In genomic region chr9:123113185-123113584, GRCh38 we compare ENCODE assay signal across 27 cellular contexts.
A peak's percentile ranks its signal among the peaks of the same experiment; 100 is the strongest.
DNase-seq lines count a peak whose midpoint lies in the region; ATAC-seq and TF ChIP-seq lines count a peak whose summit lies in the region.
"Had no signal": no experiment of that assay in that cellular context is flagged by ENCODE, and none has a peak within 500 bp of the region (broad histone marks: within the 10 kb centered on the region; RNA-seq: fewer than 3 reads in every experiment).

No MANE protein-coding gene starts in this region.

- no peak for DNase-seq in activated T-cell treated with anti-CD3 and anti-CD28 coated beads, Interleukin-2, amount 50 U/mL, for 24 hours
- DNase-seq in activated T-cell treated with anti-CD3 and anti-CD28 coated beads, Interleukin-2, amount 50 U/mL, for 4 hours = no peak
- no peak for DNase-seq in MM.1S
- DNase-seq in endothelial cell (ENCODE audit: low spot score) = no peak
- no peak for DNase-seq in progenitor cell of endocrine pancreas (ENCODE audit: low spot score, unreplicated experiment)
- DNase-seq in heart right ventricle = no peak
- no peak for DNase-seq in left lung
- DNase-seq: 8988T; activated CD4-positive, alpha-beta T cell treated with anti-CD3 and anti-CD28 coated beads, Interleukin-2, amount 50 U/mL, for 48 hours; dermis blood vessel endothelial cell; IMR-90; left ventricle myocardium superior; natural killer cell; NCI-H1105; NCI-H2029 treated with DMSO at 0.1 percent for 48 hours; NCI-H526 treated with DMSO at 0.1 percent for 48 hours; ovary; Peyer's patch; SIG-M5; stimulated activated CD4-positive, alpha-beta T cell treated with anti-CD3 and anti-CD28 coated beads, Interleukin-12 subunit alpha, Interleukin-12 subunit beta, amount 100 ng/mL, for 4 hours; stimulated activated CD4-positive, alpha-beta T cell treated with anti-CD3 and anti-CD28 coated beads, Interleukin-4, amount 100 ng/mL, for 1 hour; T-cell; testis had no signal

- H3K4me1 ChIP-seq in MM.1S (ENCODE audit: low read length) (peaks cover 33% of the 10 kb centered on the region), heart right ventricle (peaks cover 2 to 38% (median 24%) of the 10 kb centered on the region in 9 donors), left lung (no peaks in the 10 kb centered on the region)
- H3K4me1 ChIP-seq: testis had no signal

- no peak overlapping the region for H3K4me3 ChIP-seq in MM.1S (ENCODE audit: low read length)
- H3K4me3 ChIP-seq in heart right ventricle = no peak overlapping the region
- H3K4me3 ChIP-seq in left lung = no peak overlapping the region
- H3K4me3 ChIP-seq: ovary, Peyer's patch, right atrium auricular region, testis had no signal

- H3K27ac ChIP-seq in MM.1S (ENCODE audit: low read length) (peak overlapping the region; percentile 91; the same call in 1 of the 2 replicates), heart right ventricle (no peak overlapping the region), left lung (no peak overlapping the region)
- H3K27ac ChIP-seq: ovary, Peyer's patch, testis had no signal

- no peaks in the 10 kb centered on the region for H4K20me1 ChIP-seq in MM.1S (ENCODE audit: insufficient read depth, low read length)

- WGBS in heart right ventricle, 2 donors = 67 to 77% methylated on average over 7 of the region's 7 CpGs

- H3F3A ChIP-seq in MM.1S (ENCODE audit: insufficient read depth, low read length) = peaks cover 30% of the 10 kb centered on the region

- peaks cover 12% of the 10 kb centered on the region for H3K79me2 ChIP-seq in MM.1S (ENCODE audit: low read length)

- H3K36me3 ChIP-seq in MM.1S (replicated peaks; ENCODE audit: insufficient read depth, low read length) = no peaks in the 10 kb centered on the region
- peaks cover 0 to 29% (median under 1%) of the 10 kb centered on the region in 9 donors for H3K36me3 ChIP-seq in heart right ventricle
- peaks cover 0 to 13% of the 10 kb centered on the region in 2 donors for H3K36me3 ChIP-seq in left lung
- H3K36me3 ChIP-seq: ovary had no signal

- H3K27ac Mint-ChIP-seq in activated T-cell treated with anti-CD3 and anti-CD28 coated beads, Interleukin-2, amount 50 U/mL, for 24 hours = peak overlapping the region; percentile 19
- H3K27ac Mint-ChIP-seq in endothelial cell (ENCODE audit: unreplicated experiment) (peak overlapping the region; percentile 27), progenitor cell of endocrine pancreas (peak overlapping the region; percentile 85)
- H3K27ac Mint-ChIP-seq: natural killer cell had no signal

- peak overlapping the region; percentile 83; the same call in 1 of the 2 replicates for H3K4me2 ChIP-seq in MM.1S (ENCODE audit: low read depth, low read length)

- H3K36me3 Mint-ChIP-seq in activated T-cell treated with anti-CD3 and anti-CD28 coated beads, Interleukin-2, amount 50 U/mL, for 24 hours (ENCODE audit: low read depth) = peaks cover 38% of the 10 kb centered on the region
- H3K36me3 Mint-ChIP-seq in activated T-cell treated with anti-CD3 and anti-CD28 coated beads, Interleukin-2, amount 50 U/mL, for 4 hours (ENCODE audit: insufficient read depth) = peaks cover 13% of the 10 kb centered on the region
- H3K36me3 Mint-ChIP-seq in endothelial cell (ENCODE audit: low read depth, unreplicated experiment) (peaks cover 31% of the 10 kb centered on the region), progenitor cell of endocrine pancreas (ENCODE audit: insufficient read depth) (peaks cover 10% of the 10 kb centered on the region)
- H3K36me3 Mint-ChIP-seq: natural killer cell had no signal

- H3K9me3 Mint-ChIP-seq in activated T-cell treated with anti-CD3 and anti-CD28 coated beads, Interleukin-2, amount 50 U/mL, for 24 hours = no peaks in the 10 kb centered on the region
- H3K9me3 Mint-ChIP-seq in activated T-cell treated with anti-CD3 and anti-CD28 coated beads, Interleukin-2, amount 50 U/mL, for 4 hours = no peaks in the 10 kb centered on the region
- H3K9me3 Mint-ChIP-seq in endothelial cell (ENCODE audit: unreplicated experiment) (no peaks in the 10 kb centered on the region), progenitor cell of endocrine pancreas (ENCODE audit: low read depth) (no peaks in the 10 kb centered on the region)
- H3K9me3 Mint-ChIP-seq: natural killer cell; stimulated activated effector memory CD8-positive, alpha-beta T cell treated with anti-CD3 and anti-CD28 coated beads, Interleukin-12 subunit alpha, Interleukin-12 subunit beta, amount 100 ng/mL, for 72 hours; T-cell had no signal

- no peak overlapping the region for H3K9ac ChIP-seq in MM.1S (ENCODE audit: low read length)

- no peak overlapping the region for H3K4me3 Mint-ChIP-seq in activated T-cell treated with anti-CD3 and anti-CD28 coated beads, Interleukin-2, amount 50 U/mL, for 24 hours
- H3K4me3 Mint-ChIP-seq in activated T-cell treated with anti-CD3 and anti-CD28 coated beads, Interleukin-2, amount 50 U/mL, for 4 hours = no peak overlapping the region
- H3K4me3 Mint-ChIP-seq in endothelial cell (ENCODE audit: unreplicated experiment) (no peak overlapping the region), progenitor cell of endocrine pancreas (ENCODE audit: low read depth) (no peak overlapping the region)
- H3K4me3 Mint-ChIP-seq: natural killer cell; stimulated activated effector memory CD8-positive, alpha-beta T cell treated with anti-CD3 and anti-CD28 coated beads, Interleukin-12 subunit alpha, Interleukin-12 subunit beta, amount 100 ng/mL, for 72 hours; T-cell had no signal

- TF ChIP-seq CTCF in MM.1S (IDR thresholded peaks at IDR 0.05; ENCODE audit: low read length) = no peak
- TF ChIP-seq CTCF in endothelial cell (IDR thresholded peaks at IDR 0.05; ENCODE audit: unreplicated experiment) = no peak
- no peak for TF ChIP-seq CTCF in progenitor cell of endocrine pancreas (IDR thresholded peaks at IDR 0.05; ENCODE audit: unreplicated experiment)
- no peak for TF ChIP-seq CTCF in heart right ventricle (IDR thresholded peaks at IDR 0.05)
- TF ChIP-seq CTCF in left lung (IDR thresholded peaks at IDR 0.05) = no peak

- H3K4me1 Mint-ChIP-seq in activated T-cell treated with anti-CD3 and anti-CD28 coated beads, Interleukin-2, amount 50 U/mL, for 24 hours (ENCODE audit: low read depth) = peaks cover 17% of the 10 kb centered on the region
- H3K4me1 Mint-ChIP-seq in activated T-cell treated with anti-CD3 and anti-CD28 coated beads, Interleukin-2, amount 50 U/mL, for 4 hours (ENCODE audit: low read depth) = peaks cover 16% of the 10 kb centered on the region
- H3K4me1 Mint-ChIP-seq in endothelial cell (ENCODE audit: unreplicated experiment) = peaks cover 4% of the 10 kb centered on the region
- H3K4me1 Mint-ChIP-seq in progenitor cell of endocrine pancreas (ENCODE audit: low read depth) = no peaks in the 10 kb centered on the region

- no peaks in the 10 kb centered on the region for H3K27me3 Mint-ChIP-seq in activated T-cell treated with anti-CD3 and anti-CD28 coated beads, Interleukin-2, amount 50 U/mL, for 24 hours
- H3K27me3 Mint-ChIP-seq in activated T-cell treated with anti-CD3 and anti-CD28 coated beads, Interleukin-2, amount 50 U/mL, for 4 hours (ENCODE audit: low read depth) = no peaks in the 10 kb centered on the region
- H3K27me3 Mint-ChIP-seq in endothelial cell (ENCODE audit: unreplicated experiment) (peaks cover 16% of the 10 kb centered on the region), progenitor cell of endocrine pancreas (no peaks in the 10 kb centered on the region)
- H3K27me3 Mint-ChIP-seq: T-cell had no signal

- H2AFZ ChIP-seq in MM.1S (ENCODE audit: low read length) = no peak overlapping the region

- H3K27me3 ChIP-seq in MM.1S (replicated peaks; ENCODE audit: insufficient read depth, low read length) (no peaks in the 10 kb centered on the region), heart right ventricle (no peaks in the 10 kb centered on the region), left lung (no peaks in the 10 kb centered on the region)
- H3K27me3 ChIP-seq: ovary, Peyer's patch, right atrium auricular region, testis had no signal

- no peaks in the 10 kb centered on the region for H3K9me2 ChIP-seq in MM.1S (replicated peaks; ENCODE audit: insufficient read depth, low read length)

- no peaks in the 10 kb centered on the region for H3K9me3 ChIP-seq in MM.1S (replicated peaks; ENCODE audit: insufficient read depth, low read length)
- no peaks in the 10 kb centered on the region for H3K9me3 ChIP-seq in heart right ventricle
- no peaks in the 10 kb centered on the region for H3K9me3 ChIP-seq in left lung
- H3K9me3 ChIP-seq: ovary, Peyer's patch, right atrium auricular region, testis had no signal

- intact Hi-C loops in heart right ventricle (cut with DNase I) = loop anchor here in 1 of 10 donors (10.0 kb wide), 1 partner anchor 232 kb away; no protein-coding TSS in a partner anchor
- intact Hi-C loops in left lung (cut with DNase I) = no loop called here

- ATAC-seq in activated T-cell treated with anti-CD3 and anti-CD28 coated beads, Interleukin-2, amount 50 U/mL, for 4 hours = no peak
- ATAC-seq in heart right ventricle = no peak
- no peak for ATAC-seq in left lung
- no peak for ATAC-seq in HG02763 (IDR thresholded peaks at IDR 0.05; ENCODE audit: unreplicated experiment)
- ATAC-seq: activated CD4-positive, CD25-positive, alpha-beta regulatory T cell treated with anti-CD3 and anti-CD28 coated beads, Interleukin-2, amount 50 U/mL, for 24 hours; left ventricle myocardium superior; natural killer cell; stimulated activated effector memory CD8-positive, alpha-beta T cell treated with anti-CD3 and anti-CD28 coated beads, Interleukin-12 subunit alpha, Interleukin-12 subunit beta, amount 100 ng/mL, for 72 hours; T-cell had no signal

Comparison
In these comparisons a context has a peak if more than half of its experiments do, and no peak if none do; other contexts are left out.
1. H3K27ac Mint-ChIP-seq: peak in every context shown above with its lines; median percentile 85 in progenitor cell of endocrine pancreas; 27 in endothelial cell; 19 in activated T-cell treated with anti-CD3 and anti-CD28 coated beads, Interleukin-2, amount 50 U/mL, for 24 hours.